In the genomic region with DNA sequence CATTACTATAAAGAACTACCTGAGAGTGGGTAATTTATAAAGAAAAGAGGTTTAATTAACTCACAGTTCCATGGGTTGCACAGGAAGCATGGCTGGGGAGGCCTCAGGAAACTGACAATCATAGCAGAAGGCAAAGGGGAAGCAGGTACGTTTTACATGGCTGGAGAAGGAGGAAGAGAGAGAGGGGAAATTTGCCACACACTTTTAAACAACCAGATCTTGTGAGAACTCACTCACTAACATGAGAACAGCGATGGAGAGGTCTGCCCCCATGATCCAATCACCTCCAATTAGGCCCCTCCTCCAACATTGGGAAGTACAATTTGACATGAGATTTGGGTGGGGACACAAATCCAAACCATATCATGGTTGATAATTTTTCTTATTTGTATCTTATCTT, we compare ENCODE assay signal across 27 cellular contexts.
"Had no signal": no experiment of that assay in that cellular context is flagged by ENCODE, and none has a peak within 500 bp of the region (broad histone marks: within the 10 kb centered on the region; RNA-seq: fewer than 3 reads in every experiment).

No MANE protein-coding gene starts in this region.

- H3K4me1 ChIP-seq: stomach, suprapubic skin, testis, thyroid gland, tibial artery, tibial nerve, transverse colon, upper lobe of left lung, upper lobe of right lung, uterus, vagina had no signal

- H3K27ac ChIP-seq: stomach, suprapubic skin, testis, thoracic aorta, thyroid gland, tibial artery, tibial nerve, transverse colon, upper lobe of left lung, upper lobe of right lung, uterus, vagina had no signal

- H3K27me3 ChIP-seq: stomach, suprapubic skin, testis, thyroid gland, tibial artery, tibial nerve, transverse colon, upper lobe of left lung, upper lobe of right lung, uterus, vagina had no signal

- DNase-seq: stimulated activated CD4-positive, alpha-beta T cell treated with anti-CD3 and anti-CD28 coated beads, Interleukin-2, amount 100 ng/mL, for 48 hours; stimulated activated CD4-positive, alpha-beta T cell treated with anti-CD3 and anti-CD28 coated beads, Interleukin-4, amount 100 ng/mL, for 1 hour; stimulated activated CD4-positive, alpha-beta T cell treated with anti-CD3 and anti-CD28 coated beads, Interleukin-4, amount 100 ng/mL, for 24 hours; stimulated activated CD4-positive, alpha-beta T cell treated with anti-CD3 and anti-CD28 coated beads, Interleukin-4, amount 100 ng/mL, for 4 hours; stimulated activated CD8-positive, alpha-beta memory T cell treated with anti-CD3 and anti-CD28 coated beads, Interleukin-4, amount 100 ng/mL, for 48 hours; stimulated activated naive B cell treated with anti-CD40 and anti-IgM and Interleukin-4, amounts not matched to agents 10 μg/mL and 1 μg/mL and 100 μg/mL, for 72 hours; stimulated activated naive CD4-positive, alpha-beta T cell; stimulated activated naive CD4-positive, alpha-beta T cell treated with Interleukin-2 at 50 U/mL for 16 hours; stimulated activated naive CD8-positive, alpha-beta T cell treated with anti-CD3 and anti-CD28 coated beads, Interleukin-15, amount 100 ng/mL, for 72 hours; stimulated activated naive CD8-positive, alpha-beta T cell treated with anti-CD3 and anti-CD28 coated beads, Interleukin-15, Interleukin-2, amounts not matched to agents 100 U/mL and 50 U/mL, for 24 hours; stomach; substantia nigra; testis; thyroid gland; tibial artery; transverse colon; trophoblast cell; upper lobe of left lung; upper lobe of right lung; uterus had no signal

- H3K9me3 ChIP-seq: stomach, suprapubic skin, testis, thoracic aorta, thyroid gland, tibial artery, tibial nerve, transverse colon, upper lobe of left lung, upper lobe of right lung, uterus, vagina had no signal

- ATAC-seq: stimulated activated effector memory CD8-positive, alpha-beta T cell treated with anti-CD3 and anti-CD28 coated beads, Interleukin-12 subunit alpha, Interleukin-12 subunit beta, amount 100 ng/mL, for 72 hours; stimulated activated memory B cell treated with anti-CD40 and anti-IgM and Interleukin-4, amounts not matched to agents 10 μg/mL and 1 μg/mL and 100 μg/mL, for 72 hours; stimulated activated naive B cell treated with anti-CD40 and anti-IgM and Interleukin-4, amounts not matched to agents 10 μg/mL and 1 μg/mL and 100 μg/mL, for 72 hours; stimulated activated naive CD8-positive, alpha-beta T cell treated with anti-CD3 and anti-CD28 coated beads, Interleukin-15, amount 100 ng/mL, for 72 hours; stimulated activated naive CD8-positive, alpha-beta T cell treated with anti-CD3 and anti-CD28 coated beads, Interleukin-15, Interleukin-2, amounts not matched to agents 100 U/mL and 50 U/mL, for 24 hours; upper lobe of right lung had no signal

- H3K4me3 ChIP-seq: stomach, suprapubic skin, testis, thoracic aorta, thyroid gland, tibial artery, tibial nerve, transverse colon, upper lobe of left lung, upper lobe of right lung, uterus, vagina had no signal

- H3K36me3 ChIP-seq: stomach, suprapubic skin, thoracic aorta, thyroid gland, tibial artery, tibial nerve, transverse colon, upper lobe of left lung, upper lobe of right lung, uterus, vagina had no signal

- FAIRE-seq: urothelium cell line had no signal
